10 cellular contexts compared by ENCODE assay signal in the genomic region with DNA sequence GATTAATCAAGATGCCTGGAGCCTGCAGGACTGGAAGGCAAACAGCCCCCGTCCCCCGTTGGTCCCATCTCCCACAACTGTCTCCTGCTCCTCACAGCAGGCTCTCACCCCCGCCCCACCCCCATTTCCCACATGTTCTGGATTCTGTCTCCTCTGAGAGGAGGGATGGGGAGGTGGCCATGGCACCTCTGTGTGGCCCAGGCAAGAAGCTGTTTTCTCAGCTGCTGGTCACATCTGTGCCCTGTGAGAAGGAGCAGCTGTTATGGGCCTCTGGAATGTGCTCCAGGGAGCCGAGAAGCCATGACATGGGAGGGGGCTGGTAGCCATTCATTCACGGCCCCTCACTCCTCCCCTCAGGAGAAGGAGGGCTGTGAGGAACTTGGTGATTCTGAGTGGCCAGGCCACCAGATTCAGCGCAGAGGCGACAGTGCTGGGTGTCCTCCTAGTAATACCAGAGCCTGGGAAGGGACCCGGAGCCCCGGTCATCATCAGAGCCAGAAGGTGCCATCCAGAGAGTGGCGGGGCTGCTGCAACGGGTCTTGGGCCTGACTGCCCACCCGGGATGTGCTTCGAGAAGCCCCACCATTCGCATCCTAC. TPM values are rescaled to one million over a fixed set of nuclear protein-coding genes. Genes with fewer than 3 reads are reported as not detected.
DNase-seq lines count a peak whose midpoint lies in the region; ATAC-seq and TF ChIP-seq lines count a peak whose summit lies in the region.
"Had no signal": no experiment of that assay in that cellular context is flagged by ENCODE, and none has a peak within 500 bp of the region (broad histone marks: within the 10 kb centered on the region; RNA-seq: fewer than 3 reads in every experiment).

No MANE protein-coding gene starts in this region.

- POLR2A ChIA-PET in HEK293 (lab: Yijun Ruan, JAX) = interaction anchor here (1.2 to 2.2 kb wide), 3 partner anchors 11 to 15 kb away, joined by 3 to 20 read pairs (median 4); no protein-coding TSS in a partner anchor

- no peak for TF ChIP-seq CTCF in HEK293 (tag by site-specific recombination; IDR thresholded peaks at IDR 0.05)
- TF ChIP-seq CTCF in astrocyte of the cerebellum (IDR thresholded peaks at IDR 0.05; ENCODE audit: low read depth, low read length, missing control alignments) = no peak

- no peak overlapping the region for H3K4me3 Mint-ChIP-seq in stimulated activated naive B cell treated with anti-CD40 and anti-IgM and Interleukin-4, amounts not matched to agents 10 μg/mL and 1 μg/mL and 100 μg/mL, for 72 hours
- H3K4me3 Mint-ChIP-seq: activated T-helper 1 cell treated with anti-CD3 and anti-CD28 coated beads, Interleukin-12 subunit alpha, Interleukin-12 subunit beta, Interleukin-2, Interleukin-4 antibody, amounts not matched to agents 30 ng/mL and 10 ng/mL and 1 ng/mL, durations not matched to agents 14 hours and 24 hours and 36 hours had no signal

- in situ Hi-C loops in astrocyte of the cerebellum (cut with HindIII; ENCODE audit: low sequenced_read_pairs) = no loop called here

- ATAC-seq in stimulated activated naive B cell treated with anti-CD40 and anti-IgM and Interleukin-4, amounts not matched to agents 10 μg/mL and 1 μg/mL and 100 μg/mL, for 72 hours (replicated peaks) = no peak
- no peak for ATAC-seq in GM21447 (IDR thresholded peaks at IDR 0.05; ENCODE audit: unreplicated experiment)

- H3K27ac Mint-ChIP-seq in stimulated activated naive B cell treated with anti-CD40 and anti-IgM and Interleukin-4, amounts not matched to agents 10 μg/mL and 1 μg/mL and 100 μg/mL, for 72 hours = no peak overlapping the region
- H3K27ac Mint-ChIP-seq: activated T-helper 1 cell treated with anti-CD3 and anti-CD28 coated beads, Interleukin-12 subunit alpha, Interleukin-12 subunit beta, Interleukin-2, Interleukin-4 antibody, amounts not matched to agents 30 ng/mL and 10 ng/mL and 1 ng/mL, durations not matched to agents 14 hours and 24 hours and 36 hours had no signal

- CTCF ChIA-PET in HEK293 (lab: Yijun Ruan, JAX) = interaction anchor here (0.6 to 21.1 kb wide), 9 partner anchors 14 to 61 kb away, joined by 3 to 564 read pairs (median 45); a partner anchor contains a TSS

- peaks cover 0 to 16% of the 10 kb centered on the region in 2 experiments; a peak in 1 of 3 replicates for H3K36me3 ChIP-seq in HEK293 (ENCODE audit: control insufficient read depth in 2 of 2, insufficient read depth in 1 of 2, low read length in 2 of 2)
- peaks cover 26% of the 10 kb centered on the region for H3K36me3 ChIP-seq in iPS-18a (ENCODE audit: control insufficient read depth, low read depth, low read length)
- H3K36me3 ChIP-seq in skeletal muscle satellite cell (ENCODE audit: insufficient read depth, low read length) = peaks cover 14% of the 10 kb centered on the region

- no peak overlapping the region for H3K4me3 ChIP-seq in HEK293 (ENCODE audit: low read depth, low read length)
- peak overlapping the region; percentile 30 for H3K4me3 ChIP-seq in astrocyte of the cerebellum (ENCODE audit: low read depth, low read length)
- H3K4me3 ChIP-seq in iPS-18a (ENCODE audit: low read length) = peak overlapping the region; percentile 82
- H3K4me3 ChIP-seq in skeletal muscle satellite cell (ENCODE audit: low read length) = peak overlapping the region; percentile 71

- no peaks in the 10 kb centered on the region for H3K9me3 Mint-ChIP-seq in stimulated activated naive B cell treated with anti-CD40 and anti-IgM and Interleukin-4, amounts not matched to agents 10 μg/mL and 1 μg/mL and 100 μg/mL, for 72 hours
- H3K9me3 Mint-ChIP-seq: activated T-helper 1 cell treated with anti-CD3 and anti-CD28 coated beads, Interleukin-12 subunit alpha, Interleukin-12 subunit beta, Interleukin-2, Interleukin-4 antibody, amounts not matched to agents 30 ng/mL and 10 ng/mL and 1 ng/mL, durations not matched to agents 14 hours and 24 hours and 36 hours had no signal

- no peak for DNase-seq in astrocyte of the cerebellum (ENCODE audit: low read depth)
- DNase-seq in stimulated activated naive B cell treated with anti-CD40 and anti-IgM and Interleukin-4, amounts not matched to agents 10 μg/mL and 1 μg/mL and 100 μg/mL, for 72 hours = no peak
- DNase-seq in RPMI8226 = no peak
- no peak for DNase-seq in NCI-H2029 treated with DMSO at 0.1 percent for 48 hours (lab: John Stamatoyannopoulos, UW)

- H3K9ac ChIP-seq in iPS-18a (ENCODE audit: low read length) (peak overlapping the region; percentile 86), skeletal muscle satellite cell (ENCODE audit: low read depth, low read length) (peak overlapping the region; percentile 85)

- H3K27me3 ChIP-seq in iPS-18a (ENCODE audit: control insufficient read depth, insufficient read depth, low read length) (peaks cover 9% of the 10 kb centered on the region), skeletal muscle satellite cell (ENCODE audit: control insufficient read depth, insufficient read depth, low read length) (peaks cover 22% of the 10 kb centered on the region)

- H3K4me1 ChIP-seq in HEK293 (ENCODE audit: control insufficient read depth, insufficient read depth, low read length) (no peaks in the 10 kb centered on the region), iPS-18a (ENCODE audit: control insufficient read depth, low read depth, low read length) (peaks cover 42% of the 10 kb centered on the region), skeletal muscle satellite cell (ENCODE audit: control insufficient read depth, insufficient read depth, low read length) (peaks cover 34% of the 10 kb centered on the region)

- no peaks in the 10 kb centered on the region for H3K36me3 Mint-ChIP-seq in stimulated activated naive B cell treated with anti-CD40 and anti-IgM and Interleukin-4, amounts not matched to agents 10 μg/mL and 1 μg/mL and 100 μg/mL, for 72 hours

- peaks cover 13 to 16% of the 10 kb centered on the region in 2 donors for H3K4me1 Mint-ChIP-seq in stimulated activated naive B cell treated with anti-CD40 and anti-IgM and Interleukin-4, amounts not matched to agents 10 μg/mL and 1 μg/mL and 100 μg/mL, for 72 hours

- no peaks in the 10 kb centered on the region for H3K9me3 ChIP-seq in HEK293 (ENCODE audit: control insufficient read depth, insufficient read depth, low read depth, low read length)
- H3K9me3 ChIP-seq in iPS-18a (ENCODE audit: control insufficient read depth, low read depth, low read length) = no peaks in the 10 kb centered on the region
- no peaks in the 10 kb centered on the region for H3K9me3 ChIP-seq in skeletal muscle satellite cell (replicated peaks; ENCODE audit: low read length)

- H3K27ac ChIP-seq in HEK293 (ENCODE audit: extremely low read depth, low read depth, low read length) (no peak overlapping the region), iPS-18a (ENCODE audit: low read length) (no peak overlapping the region)

- H3K4me2 ChIP-seq in skeletal muscle satellite cell (ENCODE audit: low read length) = peak overlapping the region; percentile 84

- peaks cover 69 to 90% of the 10 kb centered on the region in 2 donors for H3K27me3 Mint-ChIP-seq in stimulated activated naive B cell treated with anti-CD40 and anti-IgM and Interleukin-4, amounts not matched to agents 10 μg/mL and 1 μg/mL and 100 μg/mL, for 72 hours

TF ChIP-seq in HEK293, 187 proteins besides CTCF, POLR2A, EP300 and RAD21:
- peak; percentile 7 for TF ChIP-seq SCRT2 (tag by site-specific recombination; IDR thresholded peaks at IDR 0.05)
- TF ChIP-seq ZBTB7A (tag by site-specific recombination; IDR thresholded peaks at IDR 0.05; ENCODE audit: low read depth) = no peak
- no peak for TF ChIP-seq ZNF223 (tag by site-specific recombination; IDR thresholded peaks at IDR 0.05)
- no peak for TF ChIP-seq RBAK (tag by site-specific recombination; IDR thresholded peaks at IDR 0.05)
- peak; percentile 88 for TF ChIP-seq ZNF600 (tag by site-specific recombination; IDR thresholded peaks at IDR 0.05)
- TF ChIP-seq, protein P1, sequence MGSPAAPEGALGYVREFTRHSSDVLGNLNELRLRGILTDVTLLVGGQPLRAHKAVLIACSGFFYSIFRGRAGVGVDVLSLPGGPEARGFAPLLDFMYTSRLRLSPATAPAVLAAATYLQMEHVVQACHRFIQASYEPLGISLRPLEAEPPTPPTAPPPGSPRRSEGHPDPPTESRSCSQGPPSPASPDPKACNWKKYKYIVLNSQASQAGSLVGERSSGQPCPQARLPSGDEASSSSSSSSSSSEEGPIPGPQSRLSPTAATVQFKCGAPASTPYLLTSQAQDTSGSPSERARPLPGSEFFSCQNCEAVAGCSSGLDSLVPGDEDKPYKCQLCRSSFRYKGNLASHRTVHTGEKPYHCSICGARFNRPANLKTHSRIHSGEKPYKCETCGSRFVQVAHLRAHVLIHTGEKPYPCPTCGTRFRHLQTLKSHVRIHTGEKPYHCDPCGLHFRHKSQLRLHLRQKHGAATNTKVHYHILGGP (tag by site-specific recombination; IDR thresholded peaks at IDR 0.05) = no peak
- no peak for TF ChIP-seq ZNF366 (tag by site-specific recombination; conservative IDR thresholded peaks at IDR 0.05)
- no peak for TF ChIP-seq ZNF175 (tag by site-specific recombination; IDR thresholded peaks at IDR 0.05)
- peak; percentile 51; the same call in 1 of the 2 replicates for TF ChIP-seq EGR2 (tag by site-specific recombination; IDR thresholded peaks at IDR 0.05; ENCODE audit: low read depth)
- TF ChIP-seq ZNF76 (tag by site-specific recombination; IDR thresholded peaks at IDR 0.05; ENCODE audit: borderline replicate concordance, low read depth) = no peak
- TF ChIP-seq ZFP41 (tag by site-specific recombination; IDR thresholded peaks at IDR 0.05; ENCODE audit: borderline replicate concordance) = no peak
- TF ChIP-seq ZNF785 (tag by site-specific recombination; IDR thresholded peaks at IDR 0.05) = no peak
- TF ChIP-seq ZFP3 (tag by site-specific recombination; IDR thresholded peaks at IDR 0.05; ENCODE audit: low read depth) = no peak
- peak; percentile 56 for TF ChIP-seq ZFHX2 (tag by site-specific recombination; conservative IDR thresholded peaks at IDR 0.05)
- TF ChIP-seq ZNF324 (tag by site-specific recombination; IDR thresholded peaks at IDR 0.05) = no peak
- TF ChIP-seq ZNF266 (tag by site-specific recombination; IDR thresholded peaks at IDR 0.05; ENCODE audit: low read depth) = no peak

RNA-seq across cellular contexts. Expression of a gene that starts 1.4 kb away (rescaled TPM):
- total RNA-seq in skeletal muscle satellite cell (2012; rRNA removed) = 10.6 and 46.1 TPM in 2 replicates
- total RNA-seq: activated T-helper 1 cell treated with anti-CD3 and anti-CD28 coated beads, Interleukin-12 subunit alpha, Interleukin-12 subunit beta, Interleukin-2, Interleukin-4 antibody, amounts not matched to agents 30 ng/mL and 10 ng/mL and 1 ng/mL, durations not matched to agents 14 hours and 24 hours and 36 hours had no signal

RNA-seq across cellular contexts. Expression of a gene that starts 29.6 kb away (rescaled TPM):
- total RNA-seq in skeletal muscle satellite cell (2012; rRNA removed) = 12.4 and 20.3 TPM in 2 replicates

RNA-seq across cellular contexts. Expression of a gene that starts 33.9 kb away (rescaled TPM):
- not detected in 2 replicates for total RNA-seq in skeletal muscle satellite cell (2012; rRNA removed)
- total RNA-seq: activated T-helper 1 cell treated with anti-CD3 and anti-CD28 coated beads, Interleukin-12 subunit alpha, Interleukin-12 subunit beta, Interleukin-2, Interleukin-4 antibody, amounts not matched to agents 30 ng/mL and 10 ng/mL and 1 ng/mL, durations not matched to agents 14 hours and 24 hours and 36 hours; glomerular endothelial cell had no signal

RNA-seq across cellular contexts. Expression of a gene that starts 52.5 kb away (rescaled TPM):
- 5.7 and 7.1 TPM in 2 replicates for total RNA-seq in skeletal muscle satellite cell (2012; rRNA removed)

RNA-seq across cellular contexts. Expression of a gene that starts 52.8 kb away (rescaled TPM):
- 22.1 and 27.4 TPM in 2 replicates for total RNA-seq in skeletal muscle satellite cell (2012; rRNA removed)
